8 cellular contexts compared by ENCODE assay signal in the genomic region with DNA sequence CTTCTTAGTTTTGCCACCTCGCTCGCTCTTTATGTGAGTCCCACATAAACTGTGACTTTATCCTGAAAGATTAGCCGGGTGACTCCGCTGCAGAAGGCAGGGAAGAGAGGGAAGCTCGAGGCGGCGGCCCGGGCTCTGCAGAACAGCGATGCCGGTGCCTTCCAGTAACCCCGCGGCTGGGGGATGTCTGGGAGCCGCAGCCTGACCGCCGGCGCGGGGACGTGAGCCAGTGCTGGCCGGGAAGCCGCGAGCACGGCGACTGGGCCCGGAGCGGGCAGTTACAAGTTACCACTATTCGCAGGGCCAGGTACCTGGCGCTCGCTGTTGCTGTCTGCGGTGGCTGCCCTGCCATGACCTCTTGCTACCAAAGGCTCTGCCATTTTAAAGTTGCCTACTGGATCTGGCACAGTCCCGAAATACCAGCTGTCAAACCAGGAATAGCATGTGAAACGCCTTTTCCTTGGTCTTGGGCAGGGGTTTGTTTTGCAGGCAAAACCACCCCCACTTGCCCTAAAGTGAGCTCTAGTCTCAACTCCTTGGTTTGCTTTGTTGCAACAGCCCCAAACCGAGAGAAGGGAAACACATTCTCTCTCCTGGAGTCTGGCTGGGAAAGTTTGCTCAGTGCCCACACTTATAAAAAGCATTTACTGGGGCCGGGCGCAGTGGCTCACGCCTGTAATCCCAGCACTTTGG.
DNase-seq lines count a peak whose midpoint lies in the region; ATAC-seq and TF ChIP-seq lines count a peak whose summit lies in the region.

No MANE protein-coding gene starts in this region.

- H2AFZ ChIP-seq in GM23248: peak overlapping the region; percentile 65
- peak overlapping the region; percentile 100 for H2AFZ ChIP-seq in neuron (ENCODE audit: low read depth, low read length)

- H3K4me2 ChIP-seq in GM23248 (ENCODE audit: unreplicated experiment): peak overlapping the region; percentile 90

- H3K9ac ChIP-seq in GM23248: peak overlapping the region; percentile 99

- peaks cover 66% of the 10 kb centered on the region for H3F3A ChIP-seq in GM23248 (ENCODE audit: insufficient read depth)

- H3K4me3 ChIP-seq in GM23248: peak overlapping the region; percentile 99
- peak overlapping the region; percentile 51 for H3K4me3 ChIP-seq in neuron (ENCODE audit: low read length)

- no peaks in the 10 kb centered on the region for H3K9me2 ChIP-seq in GM23248 (ENCODE audit: insufficient read depth)

- peak overlapping the region; percentile 96 for H3K4me3 Mint-ChIP-seq in activated T-helper 1 cell treated with anti-CD3 and anti-CD28 coated beads, Interleukin-12 subunit alpha, Interleukin-12 subunit beta, Interleukin-2, Interleukin-4 antibody, amounts not matched to agents 30 ng/mL and 10 ng/mL and 1 ng/mL, durations not matched to agents 14 hours and 24 hours and 36 hours
- peak overlapping the region; percentile 95 for H3K4me3 Mint-ChIP-seq in glutamatergic neuron (ENCODE audit: unreplicated experiment)

- H3K36me3 Mint-ChIP-seq in activated T-helper 1 cell treated with anti-CD3 and anti-CD28 coated beads, Interleukin-12 subunit alpha, Interleukin-12 subunit beta, Interleukin-2, Interleukin-4 antibody, amounts not matched to agents 30 ng/mL and 10 ng/mL and 1 ng/mL, durations not matched to agents 14 hours and 24 hours and 36 hours (ENCODE audit: low read depth): peaks cover 29% of the 10 kb centered on the region
- H3K36me3 Mint-ChIP-seq in glutamatergic neuron (ENCODE audit: unreplicated experiment): no peaks in the 10 kb centered on the region

- no peaks in the 10 kb centered on the region for H3K27me3 Mint-ChIP-seq in activated T-helper 1 cell treated with anti-CD3 and anti-CD28 coated beads, Interleukin-12 subunit alpha, Interleukin-12 subunit beta, Interleukin-2, Interleukin-4 antibody, amounts not matched to agents 30 ng/mL and 10 ng/mL and 1 ng/mL, durations not matched to agents 14 hours and 24 hours and 36 hours (ENCODE audit: insufficient read depth)
- peaks cover 10% of the 10 kb centered on the region for H3K27me3 Mint-ChIP-seq in glutamatergic neuron (ENCODE audit: unreplicated experiment)

- peak overlapping the region; percentile 99 for H3K27ac Mint-ChIP-seq in activated T-helper 1 cell treated with anti-CD3 and anti-CD28 coated beads, Interleukin-12 subunit alpha, Interleukin-12 subunit beta, Interleukin-2, Interleukin-4 antibody, amounts not matched to agents 30 ng/mL and 10 ng/mL and 1 ng/mL, durations not matched to agents 14 hours and 24 hours and 36 hours
- H3K27ac Mint-ChIP-seq in glutamatergic neuron (ENCODE audit: unreplicated experiment): no peak overlapping the region

- no peaks in the 10 kb centered on the region for H3K9me3 Mint-ChIP-seq in activated T-helper 1 cell treated with anti-CD3 and anti-CD28 coated beads, Interleukin-12 subunit alpha, Interleukin-12 subunit beta, Interleukin-2, Interleukin-4 antibody, amounts not matched to agents 30 ng/mL and 10 ng/mL and 1 ng/mL, durations not matched to agents 14 hours and 24 hours and 36 hours
- peaks cover 11% of the 10 kb centered on the region for H3K9me3 Mint-ChIP-seq in glutamatergic neuron (ENCODE audit: unreplicated experiment)

- ATAC-seq in HG03460 (IDR thresholded peaks at IDR 0.05; ENCODE audit: unreplicated experiment): no peak

- WGBS in GM23248 (ENCODE audit: low coverage in 1 of 2, low lambda C conversion rate in 2 of 2, missing lambda C conversion rate in 2 of 2), 2 experiments: 18 to 21% methylated on average over 33 to 34 of the region's 35 CpGs

- H3K4me1 Mint-ChIP-seq in activated T-helper 1 cell treated with anti-CD3 and anti-CD28 coated beads, Interleukin-12 subunit alpha, Interleukin-12 subunit beta, Interleukin-2, Interleukin-4 antibody, amounts not matched to agents 30 ng/mL and 10 ng/mL and 1 ng/mL, durations not matched to agents 14 hours and 24 hours and 36 hours (ENCODE audit: low read depth): peaks cover 68% of the 10 kb centered on the region
- peaks cover 7% of the 10 kb centered on the region for H3K4me1 Mint-ChIP-seq in glutamatergic neuron (ENCODE audit: low read depth, unreplicated experiment)

- H3K9me3 ChIP-seq in GM23248 (ENCODE audit: low read depth) (no peaks in the 10 kb centered on the region), neuron (ENCODE audit: low read length) (no peaks in the 10 kb centered on the region)

- intact Hi-C loops in activated T-helper 1 cell treated with anti-CD3 and anti-CD28 coated beads, Interleukin-12 subunit alpha, Interleukin-12 subunit beta, Interleukin-2, Interleukin-4 antibody, amounts not matched to agents 30 ng/mL and 10 ng/mL and 1 ng/mL, durations not matched to agents 14 hours and 24 hours and 36 hours (cut with micrococcal nuclease): loop anchor here (5.0 to 10.0 kb wide), 3 partner anchors 341 to 1008 kb away; a partner anchor contains a TSS

- H3K4me1 ChIP-seq in GM23248 (ENCODE audit: insufficient read depth) (peaks cover 25% of the 10 kb centered on the region), neuron (ENCODE audit: insufficient read depth, low read length) (peaks cover 11% of the 10 kb centered on the region)

- DNase-seq in GM23248 (peak; percentile 76), glutamatergic neuron (peak; percentile 67), OCI-M2 (lab: John Stamatoyannopoulos, UW; ENCODE audit: unreplicated experiment) (no peak), MV-4-11 (lab: John Stamatoyannopoulos, UW) (no peak), HuH-7 (ENCODE audit: low spot score) (no peak)
- no peak for DNase-seq in activated T-helper 1 cell treated with anti-CD3 and anti-CD28 coated beads, Interleukin-12 subunit alpha, Interleukin-12 subunit beta, Interleukin-2, Interleukin-4 antibody, amounts not matched to agents 30 ng/mL and 10 ng/mL and 1 ng/mL, durations not matched to agents 14 hours and 24 hours and 36 hours (ENCODE audit: low spot score)

- peaks cover 25% of the 10 kb centered on the region for H3K36me3 ChIP-seq in GM23248 (ENCODE audit: low read depth)
- H3K36me3 ChIP-seq in neuron (ENCODE audit: insufficient read depth, low read length): no peaks in the 10 kb centered on the region

- H3K27me3 ChIP-seq in GM23248 (replicated peaks; ENCODE audit: insufficient read depth) (no peaks in the 10 kb centered on the region), neuron (ENCODE audit: insufficient read depth, low read length) (peaks cover 15% of the 10 kb centered on the region)

- peaks cover 43% of the 10 kb centered on the region for H3K79me2 ChIP-seq in GM23248 (ENCODE audit: insufficient read depth)

- no peak for TF ChIP-seq CTCF in glutamatergic neuron (IDR thresholded peaks at IDR 0.05; ENCODE audit: partially characterized antibody, unreplicated experiment)

- in situ Hi-C loops in GM23248 (cut with MboI): no loop called here

- peaks cover 23% of the 10 kb centered on the region for H4K20me1 ChIP-seq in GM23248 (ENCODE audit: insufficient read depth)

- peak overlapping the region; percentile 92 for H3K27ac ChIP-seq in GM23248

Comparison
In these comparisons a context has a peak if more than half of its experiments do, and no peak if none do; other contexts are left out.
1. DNase-seq: peak in GM23248 (single experiment) and glutamatergic neuron (single experiment); none in activated T-helper 1 cell treated with anti-CD3 and anti-CD28 coated beads, Interleukin-12 subunit alpha, Interleukin-12 subunit beta, Interleukin-2, Interleukin-4 antibody, amounts not matched to agents 30 ng/mL and 10 ng/mL and 1 ng/mL, durations not matched to agents 14 hours and 24 hours and 36 hours (single experiment), OCI-M2 (single experiment), MV-4-11 (single experiment) and HuH-7 (single experiment).